Comparison of ENCODE assay signal across 19 cellular contexts in genomic region chr3:94043285-94043684, GRCh38. TPM values are rescaled to one million over a fixed set of nuclear protein-coding genes. Genes with fewer than 3 reads are reported as not detected.
"Had no signal": no experiment of that assay in that cellular context is flagged by ENCODE, and none has a peak within 500 bp of the region (broad histone marks: within the 10 kb centered on the region; RNA-seq: fewer than 3 reads in every experiment).

No MANE protein-coding gene starts in this region.

- ATAC-seq: activated CD8-positive, alpha-beta memory T cell treated with anti-CD3 and anti-CD28 coated beads, Interleukin-2, amount 10 ng/mL, durations not matched to agents 7 days and 5 days; activated T-cell treated with anti-CD3 and anti-CD28 coated beads, Interleukin-2, amount 50 U/mL, for 4 hours; left lung had no signal

- H3K27ac ChIP-seq: breast epithelium, esophagus muscularis mucosa, hepatocyte, left lung, transverse colon, vagina had no signal

- H3K36me3 Mint-ChIP-seq: naive B cell had no signal

- DNase-seq: activated CD4-positive, CD25-positive, alpha-beta regulatory T cell; activated CD8-positive, alpha-beta memory T cell treated with anti-CD3 and anti-CD28 coated beads, Interleukin-2, amount 10 ng/mL, durations not matched to agents 7 days and 5 days; activated gamma-delta T cell treated with Interleukin-2 at 50 U/mL for 16 hours; activated naive CD8-positive, alpha-beta T cell treated with anti-CD3 and anti-CD28 coated beads, Interleukin-2, amount 10 ng/mL, durations not matched to agents 7 days and 5 days; activated T-cell treated with anti-CD3 and anti-CD28 coated beads, Interleukin-2, amount 50 U/mL, for 4 hours; kidney; left lung; mammary epithelial cell; naive B cell; retina; stimulated activated naive CD4-positive, alpha-beta T cell; transverse colon had no signal

- H3K4me1 Mint-ChIP-seq: activated CD8-positive, alpha-beta memory T cell treated with anti-CD3 and anti-CD28 coated beads, Interleukin-2, amount 10 ng/mL, durations not matched to agents 7 days and 5 days; activated naive CD8-positive, alpha-beta T cell treated with anti-CD3 and anti-CD28 coated beads, Interleukin-2, amount 10 ng/mL, durations not matched to agents 7 days and 5 days; naive B cell had no signal

- H3K9me3 Mint-ChIP-seq: activated T-cell treated with anti-CD3 and anti-CD28 coated beads, Interleukin-2, amount 50 U/mL, for 4 hours; naive B cell; T-helper 2 cell treated with Interferon-gamma antibody and Interleukin-4, amounts not matched to agents 5 μg/mL and 100 μg/mL, for 36 hours had no signal

- H3K27me3 Mint-ChIP-seq: activated CD8-positive, alpha-beta memory T cell treated with anti-CD3 and anti-CD28 coated beads, Interleukin-2, amount 10 ng/mL, durations not matched to agents 7 days and 5 days; activated naive CD8-positive, alpha-beta T cell treated with anti-CD3 and anti-CD28 coated beads, Interleukin-2, amount 10 ng/mL, durations not matched to agents 7 days and 5 days; naive B cell had no signal

- H3K27ac Mint-ChIP-seq: activated CD8-positive, alpha-beta memory T cell treated with anti-CD3 and anti-CD28 coated beads, Interleukin-2, amount 10 ng/mL, durations not matched to agents 7 days and 5 days had no signal

- H3K4me3 Mint-ChIP-seq: activated CD8-positive, alpha-beta memory T cell treated with anti-CD3 and anti-CD28 coated beads, Interleukin-2, amount 10 ng/mL, durations not matched to agents 7 days and 5 days; activated naive CD8-positive, alpha-beta T cell treated with anti-CD3 and anti-CD28 coated beads, Interleukin-2, amount 10 ng/mL, durations not matched to agents 7 days and 5 days; activated T-cell treated with anti-CD3 and anti-CD28 coated beads, Interleukin-2, amount 50 U/mL, for 4 hours; T-helper 2 cell treated with Interferon-gamma antibody and Interleukin-4, amounts not matched to agents 5 μg/mL and 100 μg/mL, for 36 hours had no signal

RNA-seq across cellular contexts. Expression of gene STX19, which starts 14.9 kb away (rescaled TPM):
- total RNA-seq: activated CD8-positive, alpha-beta memory T cell treated with anti-CD3 and anti-CD28 coated beads, Interleukin-2, amount 10 ng/mL, durations not matched to agents 7 days and 5 days; activated naive CD8-positive, alpha-beta T cell treated with anti-CD3 and anti-CD28 coated beads, Interleukin-2, amount 10 ng/mL, durations not matched to agents 7 days and 5 days; activated T-cell treated with anti-CD3 and anti-CD28 coated beads, Interleukin-2, amount 50 U/mL, for 4 hours; esophagus muscularis mucosa; glomerular endothelial cell; kidney; mammary epithelial cell; mononuclear cell had no signal
